Comparison of ENCODE assay signal across 8 cellular contexts in the genomic region with DNA sequence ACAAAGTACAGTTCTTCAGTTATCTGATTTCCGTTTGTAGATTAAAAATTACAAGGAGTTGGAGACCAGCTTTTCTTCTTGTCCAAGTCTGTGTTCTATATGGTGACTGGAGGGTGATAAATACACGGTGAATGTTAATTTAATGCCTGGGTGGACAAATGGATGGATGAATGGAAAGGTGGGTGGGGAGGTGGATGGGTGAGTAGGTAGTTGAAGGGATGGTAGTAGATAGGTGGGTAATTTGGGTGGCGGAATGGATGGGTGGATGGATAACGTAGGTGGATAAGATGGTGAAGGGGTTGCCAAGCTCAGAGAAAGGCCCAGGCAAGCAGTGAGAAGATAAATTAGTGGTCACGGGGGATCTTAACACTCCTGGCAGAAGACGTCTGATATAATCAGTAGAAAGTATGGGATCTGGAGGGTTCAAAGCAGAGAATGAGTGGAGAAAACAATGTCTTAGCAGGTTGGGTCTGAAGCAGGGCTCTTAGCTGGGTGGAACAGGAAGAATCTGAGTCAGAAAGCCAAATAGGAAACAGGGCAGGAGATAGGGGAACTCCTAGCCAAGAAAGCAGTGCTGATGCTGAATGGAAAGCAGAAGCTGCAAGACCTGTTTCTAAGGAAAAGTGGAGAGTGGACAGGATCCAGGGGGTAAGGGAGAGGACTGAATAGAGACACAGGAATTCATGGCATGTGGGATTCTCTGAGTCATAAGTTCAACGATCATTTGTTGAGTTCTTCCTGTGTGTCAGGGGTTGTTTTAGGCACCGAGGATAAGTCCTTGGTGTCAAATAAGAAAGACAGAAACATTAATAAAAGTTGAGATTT.
DNase-seq lines count a peak whose midpoint lies in the region; ATAC-seq, FAIRE-seq and TF ChIP-seq lines count a peak whose summit lies in the region.

No MANE protein-coding gene starts in this region.

- no peak overlapping the region for H3K4me3 ChIP-seq in AG09309 (ENCODE audit: control insufficient read depth, low read depth, low read length)
- no peak overlapping the region for H3K4me3 ChIP-seq in K562
- no peak overlapping the region for H3K4me3 ChIP-seq in mesenchymal stem cell (ENCODE audit: insufficient read depth in 1 of 2, low read depth in 1 of 2, low read length in 2 of 2)
- no peak overlapping the region for H3K4me3 ChIP-seq in neural progenitor cell

- H3K9me3 ChIP-seq in K562 (replicated peaks; ENCODE audit: control insufficient read depth, insufficient read depth, low read depth, low read length) (no peaks in the 10 kb centered on the region), mesenchymal stem cell (ENCODE audit: control insufficient read depth, low read length) (no peaks in the 10 kb centered on the region), neural progenitor cell (ENCODE audit: low read depth) (no peaks in the 10 kb centered on the region)

- no peak for TF ChIP-seq RAD21 in K562 (CRISPR knock-in tag; conservative IDR thresholded peaks at IDR 0.05 in 1 of 2, IDR thresholded peaks at IDR 0.05 in 1 of 2)

- H3K4ac ChIP-seq in mesenchymal stem cell (ENCODE audit: low read depth in 1 of 2, low read length in 2 of 2): peak overlapping the region; percentile 35 to 60

- BruUV-seq in K562 (replicated peaks; lab: Mats Ljungman, UMichigan): no TSS peak

- H3K79me1 ChIP-seq in mesenchymal stem cell (replicated peaks; ENCODE audit: low read length, poor library complexity, severe bottlenecking): peaks cover 3% of the 10 kb centered on the region

- H3K79me2 ChIP-seq in K562 (ENCODE audit: control insufficient read depth, insufficient read depth, low read length): no peaks in the 10 kb centered on the region
- no peaks in the 10 kb centered on the region for H3K79me2 ChIP-seq in neural progenitor cell (ENCODE audit: low read depth)

- WGBS in K562 (ENCODE audit: insufficient coverage, low coverage, missing lambda C conversion rate): 8% methylated on average over 8 of the region's 8 CpGs
- WGBS in mesenchymal stem cell: 46% methylated on average over 8 of the region's 8 CpGs

- no peak overlapping the region for H3K14ac ChIP-seq in mesenchymal stem cell (ENCODE audit: low read length in 2 of 2)

- no peak for TF ChIP-seq CTCF in AG09309 (IDR thresholded peaks at IDR 0.05; ENCODE audit: control insufficient read depth, insufficient read depth, low read depth, low read length, missing control alignments)
- TF ChIP-seq CTCF in K562 (IDR thresholded peaks at IDR 0.05 in 2 of 3, conservative IDR thresholded peaks at IDR 0.05 in 1 of 3; ENCODE audit: insufficient read depth in 2 of 3, low read depth in 1 of 3, low read length in 3 of 3): no peak
- TF ChIP-seq CTCF in neural progenitor cell (IDR thresholded peaks at IDR 0.05): no peak

- intact Hi-C loops in K562 (cut with micrococcal nuclease): loop anchor here (10.0 kb wide), 1 partner anchor 358 kb away; the partner anchor contains the start of gene JUN

- CTCF ChIA-PET in K562 (lab: Yijun Ruan, JAX; ENCODE audit: low intra/inter-chr PET ratio): no interaction called here

- peak overlapping the region; percentile 69 to 88 for H2BK12ac ChIP-seq in mesenchymal stem cell (ENCODE audit: low read length in 2 of 2)

- POLR2A ChIA-PET in K562 (lab: Yijun Ruan, JAX): interaction anchor here (0.5 to 1.3 kb wide), 5 partner anchors 8 to 807 kb away, joined by 3 to 5 read pairs (median 3); no protein-coding TSS in a partner anchor

- H2AFZ ChIP-seq in K562 (ENCODE audit: low read depth, low read length) (no peak overlapping the region), mesenchymal stem cell (ENCODE audit: low read depth, low read length) (peak overlapping the region; percentile 43), neural progenitor cell (replicated peaks) (no peak overlapping the region)

- peak overlapping the region; percentile 87 for H4K8ac ChIP-seq in mesenchymal stem cell (ENCODE audit: low read length)

- no peak overlapping the region for H3K23ac ChIP-seq in mesenchymal stem cell (ENCODE audit: low read length in 2 of 2)

- no peak overlapping the region for H3K27ac Mint-ChIP-seq in neural progenitor cell

- no peaks in the 10 kb centered on the region for H3K36me3 ChIP-seq in K562 (ENCODE audit: control insufficient read depth, insufficient read depth, low read length)
- no peaks in the 10 kb centered on the region for H3K36me3 ChIP-seq in mesenchymal stem cell (ENCODE audit: control insufficient read depth in 1 of 2, insufficient read depth in 2 of 2, low read depth in 1 of 2, low read length in 2 of 2)
- no peaks in the 10 kb centered on the region for H3K36me3 ChIP-seq in neural progenitor cell

- H3K36me3 Mint-ChIP-seq in neural progenitor cell: no peaks in the 10 kb centered on the region

- H4K91ac ChIP-seq in mesenchymal stem cell (ENCODE audit: low read length): peak overlapping the region; percentile 82

- no peak for TF ChIP-seq POLR2A in K562 (conservative IDR thresholded peaks at IDR 0.05)

- peaks cover 25% of the 10 kb centered on the region for H3K4me1 Mint-ChIP-seq in neural progenitor cell

- ATAC-seq in K562 (no peak), GM18519 (IDR thresholded peaks at IDR 0.05; ENCODE audit: low FRiP score, unreplicated experiment) (no peak)

- H3K9me3 Mint-ChIP-seq in neural progenitor cell: no peaks in the 10 kb centered on the region

- H3K4me3 Mint-ChIP-seq in neural progenitor cell: no peak overlapping the region

- H2BK15ac ChIP-seq in mesenchymal stem cell (ENCODE audit: low read depth, poor library complexity, severe bottlenecking): peak overlapping the region; percentile 84

- no peak for TF ChIP-seq EP300 in K562 (IDR thresholded peaks at IDR 0.05; ENCODE audit: low read length)

- FAIRE-seq in K562 (lab: Jason Lieb, UNC): no peak

- H3K4me1 ChIP-seq in K562 (replicated peaks in 1 of 2; ENCODE audit: control insufficient read depth in 2 of 2, insufficient read depth in 2 of 2, low read length in 2 of 2) (peaks cover 6% of the 10 kb centered on the region in 2 experiments; a peak in 3 of 5 replicates), mesenchymal stem cell (ENCODE audit: control insufficient read depth, insufficient read depth, low read depth, low read length) (peaks cover 21% of the 10 kb centered on the region), neural progenitor cell (peaks cover 9% of the 10 kb centered on the region)

- H3K27ac ChIP-seq in K562 (ENCODE audit: extremely low read depth, low read depth, low read length) (no peak overlapping the region), mesenchymal stem cell (ENCODE audit: low read length, poor library complexity, severe bottlenecking) (peak overlapping the region; percentile 98), neural progenitor cell (no peak overlapping the region)

- H3K27me3 ChIP-seq in K562 (ENCODE audit: control insufficient read depth in 2 of 2, insufficient read depth in 2 of 2, low read length in 2 of 2) (peaks cover 0 to 10% of the 10 kb centered on the region in 2 experiments; a peak in 2 of 5 replicates), mesenchymal stem cell (ENCODE audit: control insufficient read depth in 1 of 2, insufficient read depth in 1 of 2, low read length in 2 of 2) (no peaks in the 10 kb centered on the region), neural progenitor cell (peaks cover 23% of the 10 kb centered on the region)

- H3F3A ChIP-seq in neural progenitor cell (ENCODE audit: low read depth): peaks cover 14% of the 10 kb centered on the region

- no peak overlapping the region for H3K4me2 ChIP-seq in K562 (ENCODE audit: insufficient read depth, low read length)
- H3K4me2 ChIP-seq in mesenchymal stem cell (ENCODE audit: low read length, poor library complexity, severe bottlenecking): no peak overlapping the region
- H3K4me2 ChIP-seq in neural progenitor cell: no peak overlapping the region

- H2BK120ac ChIP-seq in mesenchymal stem cell (ENCODE audit: low read depth, low read length): peak overlapping the region; percentile 54

- H3K18ac ChIP-seq in mesenchymal stem cell (ENCODE audit: low read depth in 1 of 2, low read length in 2 of 2): peak overlapping the region; percentile 69 to 89

- H4K20me1 ChIP-seq in K562 (replicated peaks; ENCODE audit: control insufficient read depth, insufficient read depth, low read length) (no peaks in the 10 kb centered on the region), neural progenitor cell (ENCODE audit: low read depth) (no peaks in the 10 kb centered on the region)

- peak overlapping the region; percentile 86 for H2BK5ac ChIP-seq in mesenchymal stem cell (ENCODE audit: low read depth, low read length, poor library complexity, severe bottlenecking)

- DNase-seq in AG09309 (ENCODE audit: low read depth) (peak; percentile 87), HPDE6-E6E7 (ENCODE audit: extremely low spot score) (peak; percentile 90), K562 (ENCODE audit: extremely low read depth in 1 of 4, low spot score in 3 of 4) (no peak), mesenchymal stem cell (peak; percentile 94), neural progenitor cell (ENCODE audit: low spot score) (no peak), HuH-7.5 (ENCODE audit: low spot score) (no peak), cerebellum (ENCODE audit: low spot score) (no peak)

- H3K9me1 ChIP-seq in K562 (ENCODE audit: control insufficient read depth, insufficient read depth, low read length): no peaks in the 10 kb centered on the region

- H2AK5ac ChIP-seq in mesenchymal stem cell (ENCODE audit: low read length, severe bottlenecking): peak overlapping the region; percentile 100

- in situ Hi-C loops in K562 (cut with MboI): no loop called here

- peaks cover 4% of the 10 kb centered on the region for H3K27me3 Mint-ChIP-seq in neural progenitor cell (ENCODE audit: insufficient read depth, low read depth)

- H3K9ac ChIP-seq in K562 (ENCODE audit: insufficient read depth in 1 of 2, low read depth in 2 of 2, low read length in 2 of 2): no peak overlapping the region
- peak overlapping the region; percentile 76 for H3K9ac ChIP-seq in mesenchymal stem cell (ENCODE audit: low read length)
- H3K9ac ChIP-seq in neural progenitor cell: no peak overlapping the region

TF ChIP-seq in K562, 482 proteins besides CTCF, POLR2A, EP300 and RAD21 (continues in another document):
- TF ChIP-seq E2F6 (IDR thresholded peaks at IDR 0.05; ENCODE audit: borderline replicate concordance in 1 of 2, extremely low read depth in 1 of 2, insufficient read depth in 1 of 2, insufficient read length in 1 of 2, low read depth in 1 of 2, low read length in 1 of 2, poor library complexity in 1 of 2, severe bottlenecking in 1 of 2) (no peak), ZNF507 (tag; conservative IDR thresholded peaks at IDR 0.05) (no peak), NFATC3 (IDR thresholded peaks at IDR 0.05) (no peak), ZNF436 (CRISPR knock-in tag; IDR thresholded peaks at IDR 0.05) (no peak), MTA2 (IDR thresholded peaks at IDR 0.05; ENCODE audit: low read depth) (no peak)

Comparison
In these comparisons a context has a peak if more than half of its experiments do, and no peak if none do; other contexts are left out.
1. DNase-seq: peak in AG09309 (single experiment), HPDE6-E6E7 (single experiment) and mesenchymal stem cell (single experiment); none in K562 (0 of 4), neural progenitor cell (single experiment), HuH-7.5 (single experiment) and cerebellum (single experiment).